ENCODE assay signal across 28 cellular contexts in the genomic region with DNA sequence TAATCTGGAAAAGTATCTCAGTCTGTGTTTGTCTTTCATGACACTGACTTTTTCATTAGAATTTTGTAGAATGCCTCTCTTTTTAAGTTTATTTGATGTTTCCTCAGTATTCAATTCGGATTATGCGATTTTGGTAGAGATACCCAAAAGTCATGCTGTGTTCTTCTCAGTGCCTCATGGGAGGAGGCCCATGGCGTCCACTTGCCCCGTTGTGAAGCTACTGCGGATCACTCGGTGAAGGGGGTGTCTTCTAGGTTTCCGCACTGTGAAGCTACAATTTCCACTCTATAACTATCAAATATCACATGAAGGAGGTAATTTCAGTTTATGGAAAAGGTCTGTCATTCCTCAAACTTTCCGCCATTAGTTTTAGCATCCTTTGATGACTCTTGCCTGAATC.
"Had no signal": no experiment of that assay in that cellular context is flagged by ENCODE, and none has a peak within 500 bp of the region (broad histone marks: within the 10 kb centered on the region; RNA-seq: fewer than 3 reads in every experiment).

No MANE protein-coding gene starts in this region.

- H3K27ac ChIP-seq: neutrophil, ovary, parathyroid adenoma, psoas muscle, right lobe of liver, sigmoid colon, suprapubic skin, testis, tibial artery, transverse colon, upper lobe of right lung, uterus had no signal

- H3K36me3 Mint-ChIP-seq: naive thymus-derived CD4-positive, alpha-beta T cell; natural killer cell; stimulated activated effector memory CD8-positive, alpha-beta T cell treated with anti-CD3 and anti-CD28 coated beads, Interleukin-12 subunit alpha, Interleukin-12 subunit beta, amount 100 ng/mL, for 72 hours; stimulated activated naive B cell treated with anti-CD40 and anti-IgM and Interleukin-4, amounts not matched to agents 10 μg/mL and 1 μg/mL and 100 μg/mL, for 72 hours had no signal

- H2AFZ ChIP-seq: parathyroid adenoma had no signal

- H3K9me3 ChIP-seq: neutrophil, ovary, psoas muscle, right lobe of liver, sigmoid colon, suprapubic skin, testis, tibial artery, transverse colon, upper lobe of right lung, uterus had no signal

- H3K27me3 ChIP-seq: neutrophil, ovary, right lobe of liver, sigmoid colon, testis, transverse colon, upper lobe of right lung, uterus had no signal

- H3K9me3 Mint-ChIP-seq: natural killer cell; stimulated activated effector memory CD8-positive, alpha-beta T cell treated with anti-CD3 and anti-CD28 coated beads, Interleukin-12 subunit alpha, Interleukin-12 subunit beta, amount 100 ng/mL, for 72 hours had no signal

- H3K9ac ChIP-seq: parathyroid adenoma had no signal

- ATAC-seq: naive thymus-derived CD4-positive, alpha-beta T cell; psoas muscle; right cardiac atrium; right lobe of liver; stimulated activated effector memory CD8-positive, alpha-beta T cell treated with anti-CD3 and anti-CD28 coated beads, Interleukin-12 subunit alpha, Interleukin-12 subunit beta, amount 100 ng/mL, for 72 hours; stimulated activated naive B cell treated with anti-CD40 and anti-IgM and Interleukin-4, amounts not matched to agents 10 μg/mL and 1 μg/mL and 100 μg/mL, for 72 hours; stimulated activated naive CD8-positive, alpha-beta T cell treated with anti-CD3 and anti-CD28 coated beads, Interleukin-15, amount 100 ng/mL, for 72 hours; stimulated activated naive CD8-positive, alpha-beta T cell treated with anti-CD3 and anti-CD28 coated beads, Interleukin-15, Interleukin-2, amounts not matched to agents 100 U/mL and 50 U/mL, for 24 hours; upper lobe of right lung had no signal

- H3K4me1 Mint-ChIP-seq: natural killer cell; nephron; stimulated activated effector memory CD8-positive, alpha-beta T cell treated with anti-CD3 and anti-CD28 coated beads, Interleukin-12 subunit alpha, Interleukin-12 subunit beta, amount 100 ng/mL, for 72 hours; stimulated activated naive B cell treated with anti-CD40 and anti-IgM and Interleukin-4, amounts not matched to agents 10 μg/mL and 1 μg/mL and 100 μg/mL, for 72 hours; stimulated activated naive CD8-positive, alpha-beta T cell treated with anti-CD3 and anti-CD28 coated beads, Interleukin-15, amount 100 ng/mL, for 72 hours had no signal

- H3K27ac Mint-ChIP-seq: naive thymus-derived CD4-positive, alpha-beta T cell; natural killer cell; nephron; stimulated activated effector memory CD8-positive, alpha-beta T cell treated with anti-CD3 and anti-CD28 coated beads, Interleukin-12 subunit alpha, Interleukin-12 subunit beta, amount 100 ng/mL, for 72 hours; stimulated activated naive B cell treated with anti-CD40 and anti-IgM and Interleukin-4, amounts not matched to agents 10 μg/mL and 1 μg/mL and 100 μg/mL, for 72 hours; stimulated activated naive CD8-positive, alpha-beta T cell treated with anti-CD3 and anti-CD28 coated beads, Interleukin-15, amount 100 ng/mL, for 72 hours; type B pancreatic cell had no signal

- H3K4me1 ChIP-seq: parathyroid adenoma, psoas muscle, right lobe of liver, sigmoid colon, suprapubic skin, testis, tibial artery, transverse colon, upper lobe of right lung, uterus had no signal

- H3K36me3 ChIP-seq: neutrophil, ovary, right lobe of liver, sigmoid colon, suprapubic skin, tibial artery, transverse colon, upper lobe of right lung, uterus had no signal

- H3K4me3 Mint-ChIP-seq: naive thymus-derived CD4-positive, alpha-beta T cell; natural killer cell; nephron; stimulated activated effector memory CD8-positive, alpha-beta T cell treated with anti-CD3 and anti-CD28 coated beads, Interleukin-12 subunit alpha, Interleukin-12 subunit beta, amount 100 ng/mL, for 72 hours; stimulated activated naive B cell treated with anti-CD40 and anti-IgM and Interleukin-4, amounts not matched to agents 10 μg/mL and 1 μg/mL and 100 μg/mL, for 72 hours; stimulated activated naive CD8-positive, alpha-beta T cell treated with anti-CD3 and anti-CD28 coated beads, Interleukin-15, amount 100 ng/mL, for 72 hours; type B pancreatic cell had no signal

- DNase-seq: naive thymus-derived CD4-positive, alpha-beta T cell; natural killer cell; nucleus accumbens; ovary; psoas muscle; right cardiac atrium; right lobe of liver; sigmoid colon; small intestine; stimulated activated CD4-positive, alpha-beta T cell treated with anti-CD3 and anti-CD28 coated beads, Interleukin-15, amount 100 ng/mL, for 24 hours; stimulated activated CD4-positive, alpha-beta T cell treated with anti-CD3 and anti-CD28 coated beads, Interleukin-2, amount 100 ng/mL, for 24 hours; stimulated activated CD4-positive, alpha-beta T cell treated with anti-CD3 and anti-CD28 coated beads, Interleukin-2, amount 100 ng/mL, for 48 hours; stimulated activated CD4-positive, alpha-beta T cell treated with anti-CD3 and anti-CD28 coated beads, Interleukin-4, amount 100 ng/mL, for 24 hours; stimulated activated naive B cell treated with anti-CD40 and anti-IgM and Interleukin-4, amounts not matched to agents 10 μg/mL and 1 μg/mL and 100 μg/mL, for 72 hours; stimulated activated naive CD8-positive, alpha-beta T cell treated with anti-CD3 and anti-CD28 coated beads, Interleukin-15, amount 100 ng/mL, for 72 hours; stimulated activated naive CD8-positive, alpha-beta T cell treated with anti-CD3 and anti-CD28 coated beads, Interleukin-15, Interleukin-2, amounts not matched to agents 100 U/mL and 50 U/mL, for 24 hours; substantia nigra; testis; transverse colon; upper lobe of right lung; uterus had no signal

- H3K4me3 ChIP-seq: ovary, psoas muscle, right lobe of liver, sigmoid colon, suprapubic skin, testis, tibial artery, transverse colon, upper lobe of right lung, uterus had no signal

- H3K27me3 Mint-ChIP-seq: type B pancreatic cell had no signal

- H3K79me2 ChIP-seq: parathyroid adenoma had no signal
